Comparison of ENCODE assay signal across 11 cellular contexts in genomic region chr20:35304956-35305355, GRCh38. TPM values are rescaled to one million over a fixed set of nuclear protein-coding genes. Genes with fewer than 3 reads are reported as not detected.
DNase-seq lines count a peak whose midpoint lies in the region; ATAC-seq and TF ChIP-seq lines count a peak whose summit lies in the region.
"Had no signal": no experiment of that assay in that cellular context is flagged by ENCODE, and none has a peak within 500 bp of the region (broad histone marks: within the 10 kb centered on the region; RNA-seq: fewer than 3 reads in every experiment).

No MANE protein-coding gene starts in this region.

- TF ChIP-seq CTCF in foreskin keratinocyte (conservative IDR thresholded peaks at IDR 0.05): no peak
- TF ChIP-seq CTCF in stomach (IDR thresholded peaks at IDR 0.05): no peak
- TF ChIP-seq CTCF in prostate gland (IDR thresholded peaks at IDR 0.05): no peak

- no peak for TF ChIP-seq EP300 in stomach (IDR thresholded peaks at IDR 0.05)

- no peak for ATAC-seq in activated T-cell treated with anti-CD3 and anti-CD28 coated beads, Interleukin-2, amount 50 U/mL, for 72 hours (replicated peaks in 1 of 2)
- no peak for ATAC-seq in activated T-cell treated with anti-CD3 and anti-CD28 coated beads, Interleukin-2, amount 50 U/mL, for 4 hours
- ATAC-seq in foreskin keratinocyte: no peak
- no peak for ATAC-seq in GM18868 (IDR thresholded peaks at IDR 0.05; ENCODE audit: unreplicated experiment)
- ATAC-seq in GM19351 (IDR thresholded peaks at IDR 0.05; ENCODE audit: unreplicated experiment): no peak

- intact Hi-C loops in stomach (cut with DNase I; ENCODE audit: low total_unique reads) (loop anchor here (5.0 kb wide), 1 partner anchor 132 kb away; the partner anchor contains the start of gene GDF5), prostate gland (cut with DNase I) (loop anchor here (2.0 kb wide), 1 partner anchor 134 kb away; the partner anchor contains the start of gene GDF5)

- H3K9me3 ChIP-seq in stomach (no peaks in the 10 kb centered on the region), prostate gland (no peaks in the 10 kb centered on the region)
- H3K9me3 ChIP-seq: mucosa of descending colon had no signal

- H3K27ac Mint-ChIP-seq in activated T-cell treated with anti-CD3 and anti-CD28 coated beads, Interleukin-2, amount 50 U/mL, for 72 hours: peak overlapping the region; percentile 97
- peak overlapping the region; percentile 85 for H3K27ac Mint-ChIP-seq in activated CD4-positive, alpha-beta memory T cell treated with anti-CD3 and anti-CD28 coated beads, Interleukin-2, amount 10 ng/mL, durations not matched to agents 7 days and 5 days

- H3K4me3 Mint-ChIP-seq in activated T-cell treated with anti-CD3 and anti-CD28 coated beads, Interleukin-2, amount 50 U/mL, for 72 hours: peak overlapping the region; percentile 86 to 87
- no peak overlapping the region for H3K4me3 Mint-ChIP-seq in activated T-cell treated with anti-CD3 and anti-CD28 coated beads, Interleukin-2, amount 50 U/mL, for 4 hours
- no peak overlapping the region for H3K4me3 Mint-ChIP-seq in activated CD4-positive, alpha-beta memory T cell treated with anti-CD3 and anti-CD28 coated beads, Interleukin-2, amount 10 ng/mL, durations not matched to agents 7 days and 5 days

- no peak for TF ChIP-seq POLR2A in stomach (IDR thresholded peaks at IDR 0.05)
- no peak for TF ChIP-seq POLR2A in prostate gland (IDR thresholded peaks at IDR 0.05)

- peaks cover 73% of the 10 kb centered on the region for H3K4me1 Mint-ChIP-seq in activated T-cell treated with anti-CD3 and anti-CD28 coated beads, Interleukin-2, amount 50 U/mL, for 72 hours (ENCODE audit: low read depth)
- peaks cover 39% of the 10 kb centered on the region for H3K4me1 Mint-ChIP-seq in activated T-cell treated with anti-CD3 and anti-CD28 coated beads, Interleukin-2, amount 50 U/mL, for 4 hours (ENCODE audit: low read depth)
- peaks cover 56% of the 10 kb centered on the region for H3K4me1 Mint-ChIP-seq in activated CD4-positive, alpha-beta memory T cell treated with anti-CD3 and anti-CD28 coated beads, Interleukin-2, amount 10 ng/mL, durations not matched to agents 7 days and 5 days

- H3K27ac ChIP-seq in foreskin keratinocyte (peak overlapping the region; percentile 91), stomach (peak overlapping the region in 3 of 5 donors; percentile 72 to 82 (median 77)), prostate gland (no peak overlapping the region)
- H3K27ac ChIP-seq: KMS-11 had no signal

- H3K4me1 ChIP-seq in foreskin keratinocyte: peaks cover 67% of the 10 kb centered on the region
- H3K4me1 ChIP-seq in stomach: peaks cover 37 to 70% (median 57%) of the 10 kb centered on the region in 4 donors
- peaks cover 13% of the 10 kb centered on the region for H3K4me1 ChIP-seq in prostate gland (replicated peaks)

- CTCF ChIA-PET in activated CD4-positive, alpha-beta memory T cell treated with anti-CD3 and anti-CD28 coated beads, Interleukin-2, amount 10 ng/mL, durations not matched to agents 7 days and 5 days (lab: Charles Lee): interaction anchor here (0.9 to 7.1 kb wide), 14 partner anchors 9 to 185 kb away, joined by 3 to 95 read pairs (median 6); partner anchors contain the start of genes CEP250, EDEM2, EIF6 and GDF5

- 89 to 96% (median 90%) methylated on average over 6 of the region's 6 CpGs for WGBS in stomach, 5 donors
- WGBS in prostate gland: 87% methylated on average over 6 of the region's 6 CpGs

- DNase-seq in activated T-cell treated with anti-CD3 and anti-CD28 coated beads, Interleukin-2, amount 50 U/mL, for 72 hours: no peak
- no peak for DNase-seq in activated T-cell treated with anti-CD3 and anti-CD28 coated beads, Interleukin-2, amount 50 U/mL, for 4 hours
- DNase-seq in activated CD4-positive, alpha-beta memory T cell treated with anti-CD3 and anti-CD28 coated beads, Interleukin-2, amount 10 ng/mL, durations not matched to agents 7 days and 5 days: no peak
- DNase-seq in foreskin keratinocyte (no peak), stomach (no peak), prostate gland (ENCODE audit: low spot score) (no peak)

- H3K27me3 Mint-ChIP-seq in activated T-cell treated with anti-CD3 and anti-CD28 coated beads, Interleukin-2, amount 50 U/mL, for 72 hours (ENCODE audit: low read depth): no peaks in the 10 kb centered on the region
- H3K27me3 Mint-ChIP-seq in activated T-cell treated with anti-CD3 and anti-CD28 coated beads, Interleukin-2, amount 50 U/mL, for 4 hours (ENCODE audit: low read depth): no peaks in the 10 kb centered on the region
- no peaks in the 10 kb centered on the region for H3K27me3 Mint-ChIP-seq in activated CD4-positive, alpha-beta memory T cell treated with anti-CD3 and anti-CD28 coated beads, Interleukin-2, amount 10 ng/mL, durations not matched to agents 7 days and 5 days

- H3K27me3 ChIP-seq in foreskin keratinocyte (no peaks in the 10 kb centered on the region), stomach (no peaks in the 10 kb centered on the region), prostate gland (replicated peaks; ENCODE audit: insufficient read depth) (no peaks in the 10 kb centered on the region)

- peaks cover 0 to 11% (median 4%) of the 10 kb centered on the region in 4 donors for H3K36me3 ChIP-seq in stomach
- peaks cover 0 to 5% of the 10 kb centered on the region in 2 donors for H3K36me3 ChIP-seq in prostate gland

- no peaks in the 10 kb centered on the region for H3K9me3 Mint-ChIP-seq in activated T-cell treated with anti-CD3 and anti-CD28 coated beads, Interleukin-2, amount 50 U/mL, for 72 hours
- no peaks in the 10 kb centered on the region for H3K9me3 Mint-ChIP-seq in activated T-cell treated with anti-CD3 and anti-CD28 coated beads, Interleukin-2, amount 50 U/mL, for 4 hours
- H3K9me3 Mint-ChIP-seq in activated CD4-positive, alpha-beta memory T cell treated with anti-CD3 and anti-CD28 coated beads, Interleukin-2, amount 10 ng/mL, durations not matched to agents 7 days and 5 days: no peaks in the 10 kb centered on the region

- H3K4me3 ChIP-seq in stomach (no peak overlapping the region), prostate gland (no peak overlapping the region)
- H3K4me3 ChIP-seq: mucosa of descending colon had no signal

- H3K36me3 Mint-ChIP-seq in activated T-cell treated with anti-CD3 and anti-CD28 coated beads, Interleukin-2, amount 50 U/mL, for 72 hours (ENCODE audit: insufficient read depth in 2 of 2): peaks cover 0 to 2% of the 10 kb centered on the region in 2 donors
- H3K36me3 Mint-ChIP-seq in activated T-cell treated with anti-CD3 and anti-CD28 coated beads, Interleukin-2, amount 50 U/mL, for 4 hours (ENCODE audit: insufficient read depth): peaks cover 5% of the 10 kb centered on the region
- no peaks in the 10 kb centered on the region for H3K36me3 Mint-ChIP-seq in activated CD4-positive, alpha-beta memory T cell treated with anti-CD3 and anti-CD28 coated beads, Interleukin-2, amount 10 ng/mL, durations not matched to agents 7 days and 5 days (ENCODE audit: low read depth)

- POLR2A ChIA-PET in activated CD4-positive, alpha-beta memory T cell treated with anti-CD3 and anti-CD28 coated beads, Interleukin-2, amount 10 ng/mL, durations not matched to agents 7 days and 5 days (lab: Charles Lee): interaction anchor here (1.1 to 4.8 kb wide), 8 partner anchors 14 to 150 kb away, joined by 3 to 28 read pairs (median 6); partner anchors contain the start of genes CEP250, EIF6, MMP24OS and UQCC1

RNA-seq across cellular contexts. Expression of gene FAM83C, which starts 12.7 kb away (rescaled TPM):
- not detected for total RNA-seq in activated T-cell treated with anti-CD3 and anti-CD28 coated beads, Interleukin-2, amount 50 U/mL, for 72 hours
- total RNA-seq in activated T-cell treated with anti-CD3 and anti-CD28 coated beads, Interleukin-2, amount 50 U/mL, for 4 hours: not detected
- total RNA-seq in activated CD4-positive, alpha-beta memory T cell treated with anti-CD3 and anti-CD28 coated beads, Interleukin-2, amount 10 ng/mL, durations not matched to agents 7 days and 5 days: not detected
- 2.6 and 3.0 TPM in 2 replicates for total RNA-seq in foreskin keratinocyte
- polyA plus RNA-seq in foreskin keratinocyte: 2.3 and 3.1 TPM in 2 replicates
- total RNA-seq in stomach: not detected
- 1 to 10 TPM in 1 of 3 donors, not detected in 2; 6.5 TPM for polyA plus RNA-seq in stomach
- under 1 TPM; 0.28 to 0.36 TPM for total RNA-seq in prostate gland
- total RNA-seq: sciatic nerve had no signal

RNA-seq across cellular contexts. Expression of gene EIF6, which starts 20.4 kb away (rescaled TPM):
- total RNA-seq in activated T-cell treated with anti-CD3 and anti-CD28 coated beads, Interleukin-2, amount 50 U/mL, for 72 hours: 100 to 1,000 TPM; 127 to 129 TPM
- 100 to 1,000 TPM; 307 to 331 (median 310) TPM for total RNA-seq in activated T-cell treated with anti-CD3 and anti-CD28 coated beads, Interleukin-2, amount 50 U/mL, for 4 hours
- 10 to 100 TPM; 86.1 to 91.3 TPM for total RNA-seq in activated CD4-positive, alpha-beta memory T cell treated with anti-CD3 and anti-CD28 coated beads, Interleukin-2, amount 10 ng/mL, durations not matched to agents 7 days and 5 days
- total RNA-seq in foreskin keratinocyte (388 and 438 TPM in 2 replicates), stomach (10 to 100 TPM; 16.3 to 99.5 (median 88.9) TPM), prostate gland (10 to 100 TPM; 78.2 to 93.9 TPM)
- polyA plus RNA-seq in foreskin keratinocyte (487 and 547 TPM in 2 replicates), stomach (100 to 1,000 TPM; 123 to 163 (median 163) TPM)

RNA-seq across cellular contexts. Expression of gene MMP24OS, which starts 27.0 kb away (rescaled TPM):
- total RNA-seq in activated T-cell treated with anti-CD3 and anti-CD28 coated beads, Interleukin-2, amount 50 U/mL, for 72 hours: 10 to 100 TPM; 41.6 to 44.2 TPM
- 10 to 100 TPM; 22.4 to 23.1 (median 22.9) TPM for total RNA-seq in activated T-cell treated with anti-CD3 and anti-CD28 coated beads, Interleukin-2, amount 50 U/mL, for 4 hours
- 10 to 100 TPM; 45.6 to 48.7 TPM for total RNA-seq in activated CD4-positive, alpha-beta memory T cell treated with anti-CD3 and anti-CD28 coated beads, Interleukin-2, amount 10 ng/mL, durations not matched to agents 7 days and 5 days
- total RNA-seq in foreskin keratinocyte (31.6 and 48.2 TPM in 2 replicates), stomach (10 to 100 TPM; 16.2 to 70.7 (median 37.9) TPM), prostate gland (10 to 100 TPM; 35.4 to 65.8 TPM)
- polyA plus RNA-seq in foreskin keratinocyte (85.2 and 112 TPM in 2 replicates), stomach (10 to 100 TPM; 27.3 to 82.4 (median 58.3) TPM)

Comparison
In these comparisons a context has a peak if more than half of its experiments do, and no peak if none do; other contexts are left out.
1. H3K4me3 Mint-ChIP-seq: peak in activated T-cell treated with anti-CD3 and anti-CD28 coated beads, Interleukin-2, amount 50 U/mL, for 72 hours (2 of 2); none in activated T-cell treated with anti-CD3 and anti-CD28 coated beads, Interleukin-2, amount 50 U/mL, for 4 hours (single experiment) and activated CD4-positive, alpha-beta memory T cell treated with anti-CD3 and anti-CD28 coated beads, Interleukin-2, amount 10 ng/mL, durations not matched to agents 7 days and 5 days (single experiment).
2. H3K27ac ChIP-seq: peak in foreskin keratinocyte (single experiment) and stomach (3 of 5); none in prostate gland (0 of 2).